Comparison of ENCODE assay signal across 1 cellular context in the genomic region with DNA sequence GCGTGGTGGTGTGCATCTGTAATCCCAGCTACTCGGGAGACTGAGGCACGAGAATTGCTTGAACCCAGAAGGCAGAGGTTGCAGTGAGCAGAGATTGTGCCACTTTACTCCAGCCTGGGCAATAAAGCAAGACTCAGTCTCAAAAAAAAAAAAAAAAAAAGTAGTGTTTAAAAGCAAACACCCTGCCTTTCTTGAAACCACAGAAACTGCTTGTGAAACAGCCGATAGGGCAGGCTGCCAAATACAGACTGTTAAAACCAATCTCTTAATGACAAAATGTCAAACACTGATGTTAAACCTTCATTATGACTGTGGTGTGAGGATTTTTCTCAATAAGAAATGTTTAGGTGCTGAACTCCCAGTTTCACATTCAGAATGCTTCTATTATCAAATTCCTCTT.
TF ChIP-seq lines count a peak whose summit lies in the region.

No MANE protein-coding gene starts in this region.

TF ChIP-seq in GM12878, 131 proteins besides CTCF, POLR2A, EP300 and RAD21 (continued from another document and continues in another):
- TF ChIP-seq, protein P1, sequence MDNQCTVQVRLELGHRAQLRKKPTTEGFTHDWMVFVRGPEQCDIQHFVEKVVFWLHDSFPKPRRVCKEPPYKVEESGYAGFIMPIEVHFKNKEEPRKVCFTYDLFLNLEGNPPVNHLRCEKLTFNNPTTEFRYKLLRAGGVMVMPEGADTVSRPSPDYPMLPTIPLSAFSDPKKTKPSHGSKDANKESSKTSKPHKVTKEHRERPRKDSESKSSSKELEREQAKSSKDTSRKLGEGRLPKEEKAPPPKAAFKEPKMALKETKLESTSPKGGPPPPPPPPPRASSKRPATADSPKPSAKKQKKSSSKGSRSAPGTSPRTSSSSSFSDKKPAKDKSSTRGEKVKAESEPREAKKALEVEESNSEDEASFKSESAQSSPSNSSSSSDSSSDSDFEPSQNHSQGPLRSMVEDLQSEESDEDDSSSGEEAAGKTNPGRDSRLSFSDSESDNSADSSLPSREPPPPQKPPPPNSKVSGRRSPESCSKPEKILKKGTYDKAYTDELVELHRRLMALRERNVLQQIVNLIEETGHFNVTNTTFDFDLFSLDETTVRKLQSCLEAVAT (IDR thresholded peaks at IDR 0.05), result peak; percentile 75
- TF ChIP-seq ATF7 (IDR thresholded peaks at IDR 0.05; ENCODE audit: low read depth), result peak; percentile 85
- TF ChIP-seq ZNF24 (IDR thresholded peaks at IDR 0.05), result no peak
- TF ChIP-seq POLR2AphosphoS5 (IDR thresholded peaks at IDR 0.05; ENCODE audit: low read length), result no peak
- TF ChIP-seq, protein P2, sequence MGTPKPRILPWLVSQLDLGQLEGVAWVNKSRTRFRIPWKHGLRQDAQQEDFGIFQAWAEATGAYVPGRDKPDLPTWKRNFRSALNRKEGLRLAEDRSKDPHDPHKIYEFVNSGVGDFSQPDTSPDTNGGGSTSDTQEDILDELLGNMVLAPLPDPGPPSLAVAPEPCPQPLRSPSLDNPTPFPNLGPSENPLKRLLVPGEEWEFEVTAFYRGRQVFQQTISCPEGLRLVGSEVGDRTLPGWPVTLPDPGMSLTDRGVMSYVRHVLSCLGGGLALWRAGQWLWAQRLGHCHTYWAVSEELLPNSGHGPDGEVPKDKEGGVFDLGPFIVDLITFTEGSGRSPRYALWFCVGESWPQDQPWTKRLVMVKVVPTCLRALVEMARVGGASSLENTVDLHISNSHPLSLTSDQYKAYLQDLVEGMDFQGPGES (IDR thresholded peaks at IDR 0.05), result no peak
- TF ChIP-seq, protein P3, sequence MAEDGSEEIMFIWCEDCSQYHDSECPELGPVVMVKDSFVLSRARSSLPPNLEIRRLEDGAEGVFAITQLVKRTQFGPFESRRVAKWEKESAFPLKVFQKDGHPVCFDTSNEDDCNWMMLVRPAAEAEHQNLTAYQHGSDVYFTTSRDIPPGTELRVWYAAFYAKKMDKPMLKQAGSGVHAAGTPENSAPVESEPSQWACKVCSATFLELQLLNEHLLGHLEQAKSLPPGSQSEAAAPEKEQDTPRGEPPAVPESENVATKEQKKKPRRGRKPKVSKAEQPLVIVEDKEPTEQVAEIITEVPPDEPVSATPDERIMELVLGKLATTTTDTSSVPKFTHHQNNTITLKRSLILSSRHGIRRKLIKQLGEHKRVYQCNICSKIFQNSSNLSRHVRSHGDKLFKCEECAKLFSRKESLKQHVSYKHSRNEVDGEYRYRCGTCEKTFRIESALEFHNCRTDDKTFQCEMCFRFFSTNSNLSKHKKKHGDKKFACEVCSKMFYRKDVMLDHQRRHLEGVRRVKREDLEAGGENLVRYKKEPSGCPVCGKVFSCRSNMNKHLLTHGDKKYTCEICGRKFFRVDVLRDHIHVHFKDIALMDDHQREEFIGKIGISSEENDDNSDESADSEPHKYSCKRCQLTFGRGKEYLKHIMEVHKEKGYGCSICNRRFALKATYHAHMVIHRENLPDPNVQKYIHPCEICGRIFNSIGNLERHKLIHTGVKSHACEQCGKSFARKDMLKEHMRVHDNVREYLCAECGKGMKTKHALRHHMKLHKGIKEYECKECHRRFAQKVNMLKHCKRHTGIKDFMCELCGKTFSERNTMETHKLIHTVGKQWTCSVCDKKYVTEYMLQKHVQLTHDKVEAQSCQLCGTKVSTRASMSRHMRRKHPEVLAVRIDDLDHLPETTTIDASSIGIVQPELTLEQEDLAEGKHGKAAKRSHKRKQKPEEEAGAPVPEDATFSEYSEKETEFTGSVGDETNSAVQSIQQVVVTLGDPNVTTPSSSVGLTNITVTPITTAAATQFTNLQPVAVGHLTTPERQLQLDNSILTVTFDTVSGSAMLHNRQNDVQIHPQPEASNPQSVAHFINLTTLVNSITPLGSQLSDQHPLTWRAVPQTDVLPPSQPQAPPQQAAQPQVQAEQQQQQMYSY (CRISPR knock-in tag; IDR thresholded peaks at IDR 0.05), result no peak
- TF ChIP-seq CREM (IDR thresholded peaks at IDR 0.05; ENCODE audit: low read depth), result no peak; the same call in 1 of the 2 replicates
- TF ChIP-seq MYB (IDR thresholded peaks at IDR 0.05; ENCODE audit: borderline replicate concordance, low read depth, low read length), result no peak
- TF ChIP-seq, protein P4, sequence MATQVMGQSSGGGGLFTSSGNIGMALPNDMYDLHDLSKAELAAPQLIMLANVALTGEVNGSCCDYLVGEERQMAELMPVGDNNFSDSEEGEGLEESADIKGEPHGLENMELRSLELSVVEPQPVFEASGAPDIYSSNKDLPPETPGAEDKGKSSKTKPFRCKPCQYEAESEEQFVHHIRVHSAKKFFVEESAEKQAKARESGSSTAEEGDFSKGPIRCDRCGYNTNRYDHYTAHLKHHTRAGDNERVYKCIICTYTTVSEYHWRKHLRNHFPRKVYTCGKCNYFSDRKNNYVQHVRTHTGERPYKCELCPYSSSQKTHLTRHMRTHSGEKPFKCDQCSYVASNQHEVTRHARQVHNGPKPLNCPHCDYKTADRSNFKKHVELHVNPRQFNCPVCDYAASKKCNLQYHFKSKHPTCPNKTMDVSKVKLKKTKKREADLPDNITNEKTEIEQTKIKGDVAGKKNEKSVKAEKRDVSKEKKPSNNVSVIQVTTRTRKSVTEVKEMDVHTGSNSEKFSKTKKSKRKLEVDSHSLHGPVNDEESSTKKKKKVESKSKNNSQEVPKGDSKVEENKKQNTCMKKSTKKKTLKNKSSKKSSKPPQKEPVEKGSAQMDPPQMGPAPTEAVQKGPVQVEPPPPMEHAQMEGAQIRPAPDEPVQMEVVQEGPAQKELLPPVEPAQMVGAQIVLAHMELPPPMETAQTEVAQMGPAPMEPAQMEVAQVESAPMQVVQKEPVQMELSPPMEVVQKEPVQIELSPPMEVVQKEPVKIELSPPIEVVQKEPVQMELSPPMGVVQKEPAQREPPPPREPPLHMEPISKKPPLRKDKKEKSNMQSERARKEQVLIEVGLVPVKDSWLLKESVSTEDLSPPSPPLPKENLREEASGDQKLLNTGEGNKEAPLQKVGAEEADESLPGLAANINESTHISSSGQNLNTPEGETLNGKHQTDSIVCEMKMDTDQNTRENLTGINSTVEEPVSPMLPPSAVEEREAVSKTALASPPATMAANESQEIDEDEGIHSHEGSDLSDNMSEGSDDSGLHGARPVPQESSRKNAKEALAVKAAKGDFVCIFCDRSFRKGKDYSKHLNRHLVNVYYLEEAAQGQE (IDR thresholded peaks at IDR 0.05; ENCODE audit: low read depth, low read length), result no peak
- TF ChIP-seq GATAD2B (conservative IDR thresholded peaks at IDR 0.05; ENCODE audit: low read depth), result no peak
- TF ChIP-seq ETV6 (conservative IDR thresholded peaks at IDR 0.05 in 1 of 2, IDR thresholded peaks at IDR 0.05 in 1 of 2; ENCODE audit: borderline replicate concordance in 1 of 2, low read depth in 1 of 2), result peak in 1 of 2 experiments; percentile 69; a peak in 1 of 4 replicates
- no peak for TF ChIP-seq RBBP5 (conservative IDR thresholded peaks at IDR 0.05)
- no peak for TF ChIP-seq NFXL1 (IDR thresholded peaks at IDR 0.05; ENCODE audit: borderline replicate concordance)
- TF ChIP-seq TCF12 (IDR thresholded peaks at IDR 0.05; ENCODE audit: low read depth, low read length), result no peak
- TF ChIP-seq PAX8 (IDR thresholded peaks at IDR 0.05), result no peak; the same call in 1 of the 2 replicates
- TF ChIP-seq RUNX3 (IDR thresholded peaks at IDR 0.05; ENCODE audit: low read length), result peak; percentile 95
- peak; percentile 97 for TF ChIP-seq SMAD1 (IDR thresholded peaks at IDR 0.05; ENCODE audit: low read depth, partially characterized antibody)
- TF ChIP-seq GABPA (IDR thresholded peaks at IDR 0.05; ENCODE audit: low read depth), result peak; percentile 15; the same call in 1 of the 2 replicates
- TF ChIP-seq BMI1 (IDR thresholded peaks at IDR 0.05; ENCODE audit: borderline replicate concordance), result 0 out of 2 replicates have a peak, but pooled peaks have one; percentile 63
- peak; percentile 67 for TF ChIP-seq NR2F1 (conservative IDR thresholded peaks at IDR 0.05)
- no peak for TF ChIP-seq ZNF622 (IDR thresholded peaks at IDR 0.05)
- TF ChIP-seq RELA (IDR thresholded peaks at IDR 0.05; ENCODE audit: borderline replicate concordance, partially characterized antibody), result no peak
- TF ChIP-seq, protein P5, sequence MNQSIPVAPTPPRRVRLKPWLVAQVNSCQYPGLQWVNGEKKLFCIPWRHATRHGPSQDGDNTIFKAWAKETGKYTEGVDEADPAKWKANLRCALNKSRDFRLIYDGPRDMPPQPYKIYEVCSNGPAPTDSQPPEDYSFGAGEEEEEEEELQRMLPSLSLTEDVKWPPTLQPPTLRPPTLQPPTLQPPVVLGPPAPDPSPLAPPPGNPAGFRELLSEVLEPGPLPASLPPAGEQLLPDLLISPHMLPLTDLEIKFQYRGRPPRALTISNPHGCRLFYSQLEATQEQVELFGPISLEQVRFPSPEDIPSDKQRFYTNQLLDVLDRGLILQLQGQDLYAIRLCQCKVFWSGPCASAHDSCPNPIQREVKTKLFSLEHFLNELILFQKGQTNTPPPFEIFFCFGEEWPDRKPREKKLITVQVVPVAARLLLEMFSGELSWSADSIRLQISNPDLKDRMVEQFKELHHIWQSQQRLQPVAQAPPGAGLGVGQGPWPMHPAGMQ (IDR thresholded peaks at IDR 0.05; ENCODE audit: borderline replicate concordance), result no peak
- peak; percentile 91 for TF ChIP-seq NBN (IDR thresholded peaks at IDR 0.05)
- TF ChIP-seq BRCA1 (IDR thresholded peaks at IDR 0.05; ENCODE audit: low read depth, low read length), result no peak
- TF ChIP-seq IKZF2 (IDR thresholded peaks at IDR 0.05), result peak; percentile 84 to 87
- TF ChIP-seq HDGF (IDR thresholded peaks at IDR 0.05), result no peak
- no peak for TF ChIP-seq CHD1 (IDR thresholded peaks at IDR 0.05; ENCODE audit: low read depth, low read length)
- no peak for TF ChIP-seq HCFC1 (IDR thresholded peaks at IDR 0.05; ENCODE audit: low read length)
- TF ChIP-seq, protein P6, sequence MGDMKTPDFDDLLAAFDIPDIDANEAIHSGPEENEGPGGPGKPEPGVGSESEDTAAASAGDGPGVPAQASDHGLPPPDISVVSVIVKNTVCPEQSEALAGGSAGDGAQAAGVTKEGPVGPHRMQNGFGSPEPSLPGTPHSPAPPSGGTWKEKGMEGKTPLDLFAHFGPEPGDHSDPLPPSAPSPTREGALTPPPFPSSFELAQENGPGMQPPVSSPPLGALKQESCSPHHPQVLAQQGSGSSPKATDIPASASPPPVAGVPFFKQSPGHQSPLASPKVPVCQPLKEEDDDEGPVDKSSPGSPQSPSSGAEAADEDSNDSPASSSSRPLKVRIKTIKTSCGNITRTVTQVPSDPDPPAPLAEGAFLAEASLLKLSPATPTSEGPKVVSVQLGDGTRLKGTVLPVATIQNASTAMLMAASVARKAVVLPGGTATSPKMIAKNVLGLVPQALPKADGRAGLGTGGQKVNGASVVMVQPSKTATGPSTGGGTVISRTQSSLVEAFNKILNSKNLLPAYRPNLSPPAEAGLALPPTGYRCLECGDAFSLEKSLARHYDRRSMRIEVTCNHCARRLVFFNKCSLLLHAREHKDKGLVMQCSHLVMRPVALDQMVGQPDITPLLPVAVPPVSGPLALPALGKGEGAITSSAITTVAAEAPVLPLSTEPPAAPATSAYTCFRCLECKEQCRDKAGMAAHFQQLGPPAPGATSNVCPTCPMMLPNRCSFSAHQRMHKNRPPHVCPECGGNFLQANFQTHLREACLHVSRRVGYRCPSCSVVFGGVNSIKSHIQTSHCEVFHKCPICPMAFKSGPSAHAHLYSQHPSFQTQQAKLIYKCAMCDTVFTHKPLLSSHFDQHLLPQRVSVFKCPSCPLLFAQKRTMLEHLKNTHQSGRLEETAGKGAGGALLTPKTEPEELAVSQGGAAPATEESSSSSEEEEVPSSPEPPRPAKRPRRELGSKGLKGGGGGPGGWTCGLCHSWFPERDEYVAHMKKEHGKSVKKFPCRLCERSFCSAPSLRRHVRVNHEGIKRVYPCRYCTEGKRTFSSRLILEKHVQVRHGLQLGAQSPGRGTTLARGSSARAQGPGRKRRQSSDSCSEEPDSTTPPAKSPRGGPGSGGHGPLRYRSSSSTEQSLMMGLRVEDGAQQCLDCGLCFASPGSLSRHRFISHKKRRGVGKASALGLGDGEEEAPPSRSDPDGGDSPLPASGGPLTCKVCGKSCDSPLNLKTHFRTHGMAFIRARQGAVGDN (IDR thresholded peaks at IDR 0.05), result no peak
- TF ChIP-seq WRNIP1 (IDR thresholded peaks at IDR 0.05; ENCODE audit: borderline replicate concordance, low read depth, low read length), result no peak
- TF ChIP-seq, protein P7, sequence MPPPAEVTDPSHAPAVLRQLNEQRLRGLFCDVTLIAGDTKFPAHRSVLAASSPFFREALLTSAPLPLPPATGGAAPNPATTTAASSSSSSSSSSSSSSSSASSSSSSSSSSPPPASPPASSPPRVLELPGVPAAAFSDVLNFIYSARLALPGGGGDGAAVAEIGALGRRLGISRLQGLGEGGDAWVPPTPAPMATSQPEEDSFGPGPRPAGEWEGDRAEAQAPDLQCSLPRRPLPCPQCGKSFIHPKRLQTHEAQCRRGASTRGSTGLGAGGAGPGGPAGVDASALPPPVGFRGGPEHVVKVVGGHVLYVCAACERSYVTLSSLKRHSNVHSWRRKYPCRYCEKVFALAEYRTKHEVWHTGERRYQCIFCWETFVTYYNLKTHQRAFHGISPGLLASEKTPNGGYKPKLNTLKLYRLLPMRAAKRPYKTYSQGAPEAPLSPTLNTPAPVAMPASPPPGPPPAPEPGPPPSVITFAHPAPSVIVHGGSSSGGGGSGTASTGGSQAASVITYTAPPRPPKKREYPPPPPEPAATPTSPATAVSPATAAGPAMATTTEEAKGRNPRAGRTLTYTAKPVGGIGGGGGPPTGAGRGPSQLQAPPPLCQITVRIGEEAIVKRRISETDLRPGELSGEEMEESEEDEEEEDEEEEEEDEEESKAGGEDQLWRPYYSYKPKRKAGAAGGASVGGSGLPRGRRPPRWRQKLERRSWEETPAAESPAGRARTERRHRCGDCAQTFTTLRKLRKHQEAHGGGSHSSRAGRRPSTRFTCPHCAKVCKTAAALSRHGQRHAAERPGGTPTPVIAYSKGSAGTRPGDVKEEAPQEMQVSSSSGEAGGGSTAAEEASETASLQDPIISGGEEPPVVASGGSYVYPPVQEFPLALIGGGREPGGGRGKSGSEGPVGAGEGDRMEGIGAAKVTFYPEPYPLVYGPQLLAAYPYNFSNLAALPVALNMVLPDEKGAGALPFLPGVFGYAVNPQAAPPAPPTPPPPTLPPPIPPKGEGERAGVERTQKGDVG (CRISPR knock-in tag; IDR thresholded peaks at IDR 0.05), result no peak
- TF ChIP-seq, protein P8, sequence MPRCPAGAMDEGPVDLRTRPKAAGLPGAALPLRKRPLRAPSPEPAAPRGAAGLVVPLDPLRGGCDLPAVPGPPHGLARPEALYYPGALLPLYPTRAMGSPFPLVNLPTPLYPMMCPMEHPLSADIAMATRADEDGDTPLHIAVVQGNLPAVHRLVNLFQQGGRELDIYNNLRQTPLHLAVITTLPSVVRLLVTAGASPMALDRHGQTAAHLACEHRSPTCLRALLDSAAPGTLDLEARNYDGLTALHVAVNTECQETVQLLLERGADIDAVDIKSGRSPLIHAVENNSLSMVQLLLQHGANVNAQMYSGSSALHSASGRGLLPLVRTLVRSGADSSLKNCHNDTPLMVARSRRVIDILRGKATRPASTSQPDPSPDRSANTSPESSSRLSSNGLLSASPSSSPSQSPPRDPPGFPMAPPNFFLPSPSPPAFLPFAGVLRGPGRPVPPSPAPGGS (IDR thresholded peaks at IDR 0.05; ENCODE audit: borderline replicate concordance, insufficient read depth, low read depth, low read length, poor library complexity, severe bottlenecking), result no peak
- TF ChIP-seq YBX1 (IDR thresholded peaks at IDR 0.05), result no peak
- no peak for TF ChIP-seq EZH2 (IDR thresholded peaks at IDR 0.05; ENCODE audit: borderline replicate concordance, control insufficient read depth, low read depth, low read length)
- TF ChIP-seq MTA3 (IDR thresholded peaks at IDR 0.05; ENCODE audit: borderline replicate concordance, low read length), result no peak
- no peak for TF ChIP-seq SUZ12 (IDR thresholded peaks at IDR 0.05; ENCODE audit: unreplicated experiment)
- peak; percentile 52 for TF ChIP-seq MEF2B (IDR thresholded peaks at IDR 0.05; ENCODE audit: partially characterized antibody, poor library complexity, severe bottlenecking)
- TF ChIP-seq MXI1 (IDR thresholded peaks at IDR 0.05; ENCODE audit: low read depth, low read length), result peak; percentile 17; the same call in 1 of the 2 replicates
- no peak for TF ChIP-seq SP1 (IDR thresholded peaks at IDR 0.05; ENCODE audit: low read depth, low read length)
- TF ChIP-seq ZBED1 (IDR thresholded peaks at IDR 0.05; ENCODE audit: borderline replicate concordance), result no peak
